ENCODE assay signal across 16 cellular contexts in genomic region chr13:27038323-27038722, GRCh38.
A peak's percentile ranks its signal among the peaks of the same experiment; 100 is the strongest.
DNase-seq lines count a peak whose midpoint lies in the region; FAIRE-seq and TF ChIP-seq lines count a peak whose summit lies in the region.
"Had no signal": no experiment of that assay in that cellular context is flagged by ENCODE, and none has a peak within 500 bp of the region (broad histone marks: within the 10 kb centered on the region; RNA-seq: fewer than 3 reads in every experiment).

No MANE protein-coding gene starts in this region.

- H3K27me3 Mint-ChIP-seq in MCF 10A (ENCODE audit: insufficient read depth, unreplicated experiment): no peaks in the 10 kb centered on the region
- peaks cover 9% of the 10 kb centered on the region for H3K27me3 Mint-ChIP-seq in activated T-helper 1 cell treated with anti-CD3 and anti-CD28 coated beads, Interleukin-12 subunit alpha, Interleukin-12 subunit beta, Interleukin-2, Interleukin-4 antibody, amounts not matched to agents 30 ng/mL and 10 ng/mL and 1 ng/mL, durations not matched to agents 14 hours and 24 hours and 36 hours (ENCODE audit: insufficient read depth)

- no peaks in the 10 kb centered on the region for H3K9me3 ChIP-seq in breast epithelium

- BruUV-seq in MCF 10A (replicated peaks; lab: Mats Ljungman, UMichigan): no TSS peak

- H3K36me3 Mint-ChIP-seq in MCF 10A (ENCODE audit: insufficient read depth, unreplicated experiment): peaks cover 6% of the 10 kb centered on the region
- H3K36me3 Mint-ChIP-seq in activated T-helper 1 cell treated with anti-CD3 and anti-CD28 coated beads, Interleukin-12 subunit alpha, Interleukin-12 subunit beta, Interleukin-2, Interleukin-4 antibody, amounts not matched to agents 30 ng/mL and 10 ng/mL and 1 ng/mL, durations not matched to agents 14 hours and 24 hours and 36 hours (ENCODE audit: low read depth): peaks cover 3% of the 10 kb centered on the region
- H3K36me3 Mint-ChIP-seq: activated CD4-positive, alpha-beta memory T cell treated with anti-CD3 and anti-CD28 coated beads for 36 hours; activated naive CD8-positive, alpha-beta T cell treated with anti-CD3 and anti-CD28 coated beads, Interleukin-2, amount 10 ng/mL, durations not matched to agents 7 days and 5 days; stimulated activated memory B cell treated with anti-CD40 and anti-IgM and Interleukin-4, amounts not matched to agents 10 μg/mL and 1 μg/mL and 100 μg/mL, for 72 hours had no signal

- DNase-seq in MCF 10A (ENCODE audit: unreplicated experiment) (peak; percentile 70), breast epithelium (ENCODE audit: low spot score in 2 of 2) (no peak), astrocyte of the cerebellum (ENCODE audit: low read depth) (peak; percentile 76), glomerular visceral epithelial cell (ENCODE audit: extremely low spot score) (peak; percentile 57), urothelium cell line (ENCODE audit: low spot score) (peak; percentile 64), NCI-H526 treated with DMSO at 0.1 percent for 48 hours (lab: John Stamatoyannopoulos, UW) (no peak), NCI-H82 (lab: John Stamatoyannopoulos, UW) (no peak)
- DNase-seq in activated T-helper 1 cell treated with anti-CD3 and anti-CD28 coated beads, Interleukin-12 subunit alpha, Interleukin-12 subunit beta, Interleukin-2, Interleukin-4 antibody, amounts not matched to agents 30 ng/mL and 10 ng/mL and 1 ng/mL, durations not matched to agents 14 hours and 24 hours and 36 hours (ENCODE audit: low spot score): no peak
- DNase-seq: activated CD4-positive, alpha-beta memory T cell treated with anti-CD3 and anti-CD28 coated beads for 36 hours; activated naive CD8-positive, alpha-beta T cell treated with anti-CD3 and anti-CD28 coated beads, Interleukin-2, amount 10 ng/mL, durations not matched to agents 7 days and 5 days; DMS79; NCI-H1694; T-helper 2 cell had no signal

- no peaks in the 10 kb centered on the region for H3K9me3 Mint-ChIP-seq in MCF 10A (ENCODE audit: unreplicated experiment)
- no peaks in the 10 kb centered on the region for H3K9me3 Mint-ChIP-seq in activated T-helper 1 cell treated with anti-CD3 and anti-CD28 coated beads, Interleukin-12 subunit alpha, Interleukin-12 subunit beta, Interleukin-2, Interleukin-4 antibody, amounts not matched to agents 30 ng/mL and 10 ng/mL and 1 ng/mL, durations not matched to agents 14 hours and 24 hours and 36 hours
- H3K9me3 Mint-ChIP-seq: activated CD4-positive, alpha-beta memory T cell treated with anti-CD3 and anti-CD28 coated beads for 36 hours; activated naive CD8-positive, alpha-beta T cell treated with anti-CD3 and anti-CD28 coated beads, Interleukin-2, amount 10 ng/mL, durations not matched to agents 7 days and 5 days; stimulated activated memory B cell treated with anti-CD40 and anti-IgM and Interleukin-4, amounts not matched to agents 10 μg/mL and 1 μg/mL and 100 μg/mL, for 72 hours had no signal

- peaks cover 33% of the 10 kb centered on the region for H3K4me1 Mint-ChIP-seq in MCF 10A (ENCODE audit: insufficient read depth, unreplicated experiment)
- peaks cover 6% of the 10 kb centered on the region for H3K4me1 Mint-ChIP-seq in activated T-helper 1 cell treated with anti-CD3 and anti-CD28 coated beads, Interleukin-12 subunit alpha, Interleukin-12 subunit beta, Interleukin-2, Interleukin-4 antibody, amounts not matched to agents 30 ng/mL and 10 ng/mL and 1 ng/mL, durations not matched to agents 14 hours and 24 hours and 36 hours (ENCODE audit: low read depth)

- FAIRE-seq in urothelium cell line (lab: Jason Lieb, UNC): no peak
- FAIRE-seq: endometrium had no signal

- CTCF ChIA-PET in MCF 10A (lab: Yijun Ruan, JAX): interaction anchor here (0.6 to 1.3 kb wide), 3 partner anchors 10 to 92 kb away, joined by 3 read pairs; no protein-coding TSS in a partner anchor

- intact Hi-C loops in MCF 10A (cut with micrococcal nuclease) (no loop called here), breast epithelium (cut with DNase I; ENCODE audit: low total_unique reads) (loop anchor here (1.0 kb wide), 1 partner anchor 17 kb away; no protein-coding TSS in a partner anchor)
- intact Hi-C loops in activated T-helper 1 cell treated with anti-CD3 and anti-CD28 coated beads, Interleukin-12 subunit alpha, Interleukin-12 subunit beta, Interleukin-2, Interleukin-4 antibody, amounts not matched to agents 30 ng/mL and 10 ng/mL and 1 ng/mL, durations not matched to agents 14 hours and 24 hours and 36 hours (cut with micrococcal nuclease): no loop called here

- no peaks in the 10 kb centered on the region for H3K36me3 ChIP-seq in breast epithelium

- H3K4me3 ChIP-seq in breast epithelium (no peak overlapping the region), astrocyte of the cerebellum (ENCODE audit: low read depth, low read length) (no peak overlapping the region)

- peak overlapping the region; percentile 53 for H3K27ac Mint-ChIP-seq in MCF 10A (ENCODE audit: low read depth, unreplicated experiment)
- H3K27ac Mint-ChIP-seq in activated T-helper 1 cell treated with anti-CD3 and anti-CD28 coated beads, Interleukin-12 subunit alpha, Interleukin-12 subunit beta, Interleukin-2, Interleukin-4 antibody, amounts not matched to agents 30 ng/mL and 10 ng/mL and 1 ng/mL, durations not matched to agents 14 hours and 24 hours and 36 hours: no peak overlapping the region
- H3K27ac Mint-ChIP-seq: activated CD4-positive, alpha-beta memory T cell treated with anti-CD3 and anti-CD28 coated beads for 36 hours; activated naive CD8-positive, alpha-beta T cell treated with anti-CD3 and anti-CD28 coated beads, Interleukin-2, amount 10 ng/mL, durations not matched to agents 7 days and 5 days; stimulated activated memory B cell treated with anti-CD40 and anti-IgM and Interleukin-4, amounts not matched to agents 10 μg/mL and 1 μg/mL and 100 μg/mL, for 72 hours had no signal

- H3K27ac ChIP-seq in breast epithelium: no peak overlapping the region
- H3K27ac ChIP-seq: 22Rv1 had no signal

- H3K4me3 Mint-ChIP-seq in MCF 10A (ENCODE audit: unreplicated experiment): no peak overlapping the region
- H3K4me3 Mint-ChIP-seq in activated T-helper 1 cell treated with anti-CD3 and anti-CD28 coated beads, Interleukin-12 subunit alpha, Interleukin-12 subunit beta, Interleukin-2, Interleukin-4 antibody, amounts not matched to agents 30 ng/mL and 10 ng/mL and 1 ng/mL, durations not matched to agents 14 hours and 24 hours and 36 hours: no peak overlapping the region
- H3K4me3 Mint-ChIP-seq: activated CD4-positive, alpha-beta memory T cell treated with anti-CD3 and anti-CD28 coated beads for 36 hours; activated naive CD8-positive, alpha-beta T cell treated with anti-CD3 and anti-CD28 coated beads, Interleukin-2, amount 10 ng/mL, durations not matched to agents 7 days and 5 days; stimulated activated memory B cell treated with anti-CD40 and anti-IgM and Interleukin-4, amounts not matched to agents 10 μg/mL and 1 μg/mL and 100 μg/mL, for 72 hours had no signal

- POLR2A ChIA-PET in MCF 10A (lab: Yijun Ruan, JAX): interaction anchor here (1.1 to 1.2 kb wide), 3 partner anchors 131 to 231 kb away, joined by 3 read pairs; no protein-coding TSS in a partner anchor

- TF ChIP-seq CTCF in MCF 10A (IDR thresholded peaks at IDR 0.05; ENCODE audit: unreplicated experiment): no peak
- no peak for TF ChIP-seq CTCF in breast epithelium (IDR thresholded peaks at IDR 0.05)
- no peak for TF ChIP-seq CTCF in astrocyte of the cerebellum (IDR thresholded peaks at IDR 0.05; ENCODE audit: low read depth, low read length, missing control alignments)

- H3K4me1 ChIP-seq in breast epithelium: no peaks in the 10 kb centered on the region

- in situ Hi-C loops in astrocyte of the cerebellum (cut with HindIII; ENCODE audit: low sequenced_read_pairs): loop anchor here (5.0 kb wide), 1 partner anchor 41 kb away; no protein-coding TSS in a partner anchor

- H3K27me3 ChIP-seq in breast epithelium: no peaks in the 10 kb centered on the region

- TF ChIP-seq POLR2A in breast epithelium (IDR thresholded peaks at IDR 0.05): no peak

Comparison
In these comparisons a context has a peak if more than half of its experiments do, and no peak if none do; other contexts are left out.
1. DNase-seq: peak in MCF 10A (single experiment), astrocyte of the cerebellum (single experiment), glomerular visceral epithelial cell (single experiment) and urothelium cell line (single experiment); none in breast epithelium (0 of 2), NCI-H526 treated with DMSO at 0.1 percent for 48 hours (single experiment), NCI-H82 (single experiment) and activated T-helper 1 cell treated with anti-CD3 and anti-CD28 coated beads, Interleukin-12 subunit alpha, Interleukin-12 subunit beta, Interleukin-2, Interleukin-4 antibody, amounts not matched to agents 30 ng/mL and 10 ng/mL and 1 ng/mL, durations not matched to agents 14 hours and 24 hours and 36 hours (single experiment).